In genomic region chr12:31324116-31324844, GRCh38 we compare ENCODE assay signal across 8 cellular contexts. TPM values are rescaled to one million over a fixed set of nuclear protein-coding genes. Genes with fewer than 3 reads are reported as not detected.
DNase-seq lines count a peak whose midpoint lies in the region; ATAC-seq and TF ChIP-seq lines count a peak whose summit lies in the region.

No MANE protein-coding gene starts in this region.

- DNase-seq in DMS153 (lab: John Stamatoyannopoulos, UW), result peak; percentile 56
- DNase-seq in T-cell, result peak; percentile 52 to 86 (median 78)
- DNase-seq in adrenal gland, result peak; percentile 69 to 82 (median 77)
- peak; percentile 64 for DNase-seq in right atrium auricular region (ENCODE audit: low spot score)
- peak; percentile 91 for DNase-seq in retina
- no peak for DNase-seq in superior temporal gyrus (ENCODE audit: extremely low spot score)

- H3K9me3 Mint-ChIP-seq in T-cell, result no peaks in the 10 kb centered on the region

- no peaks in the 10 kb centered on the region for H3K27me3 ChIP-seq in adrenal gland
- H3K27me3 ChIP-seq in right atrium auricular region, result no peaks in the 10 kb centered on the region

- TF ChIP-seq CTCF in adrenal gland (IDR thresholded peaks at IDR 0.05), result peak in 1 of 6 experiments; percentile 5
- TF ChIP-seq CTCF in right atrium auricular region (IDR thresholded peaks at IDR 0.05), result no peak

- POLR2A ChIA-PET in T-cell (lab: Charles Lee), result no interaction called here

- H3K4me1 ChIP-seq in adrenal gland (replicated peaks in 1 of 2) (peaks cover 10 to 45% of the 10 kb centered on the region in 2 donors), right atrium auricular region (peaks cover 0 to 22% of the 10 kb centered on the region in 2 donors)

- no peaks in the 10 kb centered on the region for H3K36me3 ChIP-seq in KOPT-K1 (ENCODE audit: insufficient read depth, low read length)
- H3K36me3 ChIP-seq in adrenal gland (replicated peaks in 1 of 2), result no peaks in the 10 kb centered on the region
- no peaks in the 10 kb centered on the region for H3K36me3 ChIP-seq in right atrium auricular region

- CTCF ChIA-PET in T-cell (lab: Charles Lee), result interaction anchor here in 1 of 2 donors (0.6 kb wide), 1 partner anchor 30 kb away, joined by 3 read pairs; no protein-coding TSS in a partner anchor

- ATAC-seq in GM21515 (IDR thresholded peaks at IDR 0.05; ENCODE audit: unreplicated experiment) (peak; percentile 18), T-cell (replicated peaks in 1 of 4) (peak; percentile 68 to 75 (median 70))

- peak in 1 of 2 donors; percentile 73 for TF ChIP-seq POLR2A in adrenal gland (IDR thresholded peaks at IDR 0.05)

- H3K4me3 ChIP-seq in adrenal gland, result peak overlapping the region in 3 of 4 donors; percentile 78 to 80 (median 79)
- peak overlapping the region; percentile 56 to 81 for H3K4me3 ChIP-seq in right atrium auricular region

- intact Hi-C loops in adrenal gland (cut with DNase I), result no loop called here

- H3K4me3 Mint-ChIP-seq in T-cell, result peak overlapping the region; percentile 88 to 98 (median 92)

- H3K27ac Mint-ChIP-seq in T-cell, result peak overlapping the region; percentile 93 to 94

- no peaks in the 10 kb centered on the region for H3K9me3 ChIP-seq in KOPT-K1 (ENCODE audit: insufficient read depth, low read length, poor library complexity, severe bottlenecking)
- no peaks in the 10 kb centered on the region for H3K9me3 ChIP-seq in adrenal gland (replicated peaks in 1 of 3)
- H3K9me3 ChIP-seq in right atrium auricular region, result no peaks in the 10 kb centered on the region

- no peaks in the 10 kb centered on the region for H3K36me3 Mint-ChIP-seq in T-cell

- no peaks in the 10 kb centered on the region for H3K27me3 Mint-ChIP-seq in T-cell

- H3K27ac ChIP-seq in KOPT-K1 (ENCODE audit: low read depth, low read length, poor library complexity, severe bottlenecking), result peak overlapping the region; percentile 83
- peak overlapping the region; percentile 75 to 96 (median 87) for H3K27ac ChIP-seq in adrenal gland
- H3K27ac ChIP-seq in right atrium auricular region, result peak overlapping the region; percentile 73 to 83

- WGBS in adrenal gland, 4 donors, result 0% methylated on average over 18 to 81 of the region's 81 CpGs

- peaks cover 43 to 58% (median 52%) of the 10 kb centered on the region in 3 donors for H3K4me1 Mint-ChIP-seq in T-cell

RNA-seq across cellular contexts. Expression of gene SINHCAF, which starts 1.7 kb away (rescaled TPM):
- total RNA-seq in T-cell (10 to 100 TPM; 70.3 to 93.2 (median 85.0) TPM), adrenal gland (10 to 100 TPM; 13.8 to 69.4 (median 31.3) TPM), right atrium auricular region (10 to 100 TPM; 22.4 to 34.7 TPM)
- 10 to 100 TPM; 12.5 to 19.9 (median 14.7) TPM for polyA plus RNA-seq in adrenal gland
